15 cellular contexts compared by ENCODE assay signal in the genomic region with DNA sequence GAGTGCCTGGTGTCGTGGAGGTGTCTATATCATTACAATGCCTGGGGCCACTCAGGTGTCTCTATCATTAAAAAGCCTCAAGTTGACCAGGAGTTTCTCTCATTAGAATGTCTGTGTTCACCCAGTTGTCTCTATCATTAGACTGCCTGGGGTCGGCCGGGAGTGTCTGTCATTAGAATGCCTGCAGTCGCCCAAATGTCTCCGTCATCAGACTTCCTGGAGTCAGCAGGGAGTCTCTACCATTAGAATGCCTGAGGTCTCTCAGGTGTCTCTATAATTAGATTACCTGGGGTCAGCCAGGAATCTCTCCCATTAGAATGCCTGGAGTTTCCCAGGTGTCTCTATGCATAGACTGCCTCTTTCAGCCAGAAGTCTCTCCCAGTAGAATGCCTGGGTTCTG.
A peak's percentile ranks its signal among the peaks of the same experiment; 100 is the strongest.
DNase-seq lines count a peak whose midpoint lies in the region; ATAC-seq, FAIRE-seq and TF ChIP-seq lines count a peak whose summit lies in the region.
"Had no signal": no experiment of that assay in that cellular context is flagged by ENCODE, and none has a peak within 500 bp of the region (broad histone marks: within the 10 kb centered on the region; RNA-seq: fewer than 3 reads in every experiment).

No MANE protein-coding gene starts in this region.

- H3K27ac Mint-ChIP-seq in activated naive CD8-positive, alpha-beta T cell treated with anti-CD3 and anti-CD28 coated beads, Interleukin-2, amount 50 U/mL, for 24 hours: no peak overlapping the region
- H3K27ac Mint-ChIP-seq: B cell; CD8-positive, alpha-beta T cell had no signal

- H3K27ac ChIP-seq in coronary artery (no peak overlapping the region), lung (ENCODE audit: low read depth in 1 of 2, low read length in 1 of 2) (no peak overlapping the region), aorta (ENCODE audit: low read depth in 1 of 2, low read length in 2 of 2) (no peak overlapping the region)
- H3K27ac ChIP-seq: BLaER1 treated with 17β-estradiol and CSF1 and Interleukin-3, amounts not matched to agents 10 nM and 100 nM; GM23248 had no signal

- DNase-seq in G401 (ENCODE audit: low spot score) (peak; percentile 33), coronary artery (ENCODE audit: low spot score) (peak; percentile 22), lung (ENCODE audit: low spot score) (peak; percentile 15), urothelium cell line (ENCODE audit: low spot score) (no peak), aorta (no peak)
- no peak for DNase-seq in activated naive CD8-positive, alpha-beta T cell treated with anti-CD3 and anti-CD28 coated beads, Interleukin-2, amount 50 U/mL, for 24 hours
- DNase-seq: Calu3, DMS79 treated with DMSO at 0.1 percent for 48 hours, GM23248 had no signal

- no peak overlapping the region for H3K4me3 Mint-ChIP-seq in activated naive CD8-positive, alpha-beta T cell treated with anti-CD3 and anti-CD28 coated beads, Interleukin-2, amount 50 U/mL, for 24 hours
- H3K4me3 Mint-ChIP-seq: B cell; CD8-positive, alpha-beta T cell had no signal

- peaks cover 45% of the 10 kb centered on the region for H3K9me3 Mint-ChIP-seq in activated naive CD8-positive, alpha-beta T cell treated with anti-CD3 and anti-CD28 coated beads, Interleukin-2, amount 50 U/mL, for 24 hours

- intact Hi-C loops in aorta (cut with DNase I): no loop called here

- TF ChIP-seq CTCF in coronary artery (IDR thresholded peaks at IDR 0.05): no peak
- no peak for TF ChIP-seq CTCF in lung (IDR thresholded peaks at IDR 0.05; ENCODE audit: control extremely low read depth, extremely low read depth)

- FAIRE-seq in urothelium cell line (lab: Jason Lieb, UNC): peak; percentile 9
- FAIRE-seq: GM12878, GM19239 had no signal

- H3K4me3 ChIP-seq in coronary artery (no peak overlapping the region), lung (no peak overlapping the region), aorta (ENCODE audit: low read length in 2 of 2) (no peak overlapping the region)
- H3K4me3 ChIP-seq: BLaER1 treated with 17β-estradiol and CSF1 and Interleukin-3, amounts not matched to agents 10 nM and 100 nM; GM12878; GM23248; HAP-1 had no signal

- H3K27me3 Mint-ChIP-seq in activated naive CD8-positive, alpha-beta T cell treated with anti-CD3 and anti-CD28 coated beads, Interleukin-2, amount 50 U/mL, for 24 hours: no peaks in the 10 kb centered on the region
- H3K27me3 Mint-ChIP-seq: B cell had no signal

- H3K9me3 ChIP-seq in lung (ENCODE audit: control insufficient read depth in 2 of 2, insufficient read depth in 1 of 2, low read length in 1 of 2) (peaks cover 3 to 15% of the 10 kb centered on the region in 2 donors), aorta (ENCODE audit: control insufficient read depth, low read length) (peaks cover 26% of the 10 kb centered on the region)
- H3K9me3 ChIP-seq: HAP-1 had no signal

- H3K27me3 ChIP-seq in lung (ENCODE audit: control insufficient read depth, insufficient read depth): no peaks in the 10 kb centered on the region
- no peaks in the 10 kb centered on the region for H3K27me3 ChIP-seq in aorta (ENCODE audit: control insufficient read depth in 1 of 2, insufficient read depth in 2 of 2, low read length in 1 of 2)
- H3K27me3 ChIP-seq: BLaER1 treated with 17β-estradiol and CSF1 and Interleukin-3, amounts not matched to agents 10 nM and 100 nM had no signal

- ATAC-seq in lung (ENCODE audit: insufficient read depth, low FRiP score) (no peak), aorta (ENCODE audit: low FRiP score) (no peak)
- ATAC-seq in activated naive CD8-positive, alpha-beta T cell treated with anti-CD3 and anti-CD28 coated beads, Interleukin-2, amount 50 U/mL, for 24 hours: no peak
- ATAC-seq: CD8-positive, alpha-beta T cell; GM12878 had no signal

- H3K36me3 ChIP-seq in lung (ENCODE audit: control insufficient read depth in 2 of 2, insufficient read depth in 2 of 2, low read length in 2 of 2): peaks cover 0 to 2% of the 10 kb centered on the region in 2 donors
- H3K36me3 ChIP-seq in aorta (ENCODE audit: control insufficient read depth in 1 of 2, insufficient read depth in 2 of 2, low read length in 1 of 2): peaks cover 11 to 67% of the 10 kb centered on the region in 2 donors
- H3K36me3 ChIP-seq: HAP-1 had no signal

- H3K4me1 ChIP-seq in lung (ENCODE audit: control insufficient read depth in 2 of 2, insufficient read depth in 2 of 2, low read length in 2 of 2): peaks cover 0 to 8% of the 10 kb centered on the region in 2 donors
- H3K4me1 ChIP-seq in aorta (ENCODE audit: control insufficient read depth in 1 of 2, insufficient read depth in 2 of 2, low read length in 2 of 2): no peaks in the 10 kb centered on the region
- H3K4me1 ChIP-seq: BLaER1 treated with 17β-estradiol and CSF1 and Interleukin-3, amounts not matched to agents 10 nM and 100 nM; HAP-1 had no signal

- 95 to 97% methylated on average over 5 of the region's 5 CpGs for WGBS in lung, 2 donors
- WGBS in aorta, 2 donors: 93 to 97% methylated on average over 5 of the region's 5 CpGs

- in situ Hi-C loops in G401 (cut with HindIII; ENCODE audit: low sequenced_read_pairs): no loop called here

- H3K4me1 Mint-ChIP-seq in activated naive CD8-positive, alpha-beta T cell treated with anti-CD3 and anti-CD28 coated beads, Interleukin-2, amount 50 U/mL, for 24 hours: no peaks in the 10 kb centered on the region
- H3K4me1 Mint-ChIP-seq: B cell had no signal

- H3K36me3 Mint-ChIP-seq in activated naive CD8-positive, alpha-beta T cell treated with anti-CD3 and anti-CD28 coated beads, Interleukin-2, amount 50 U/mL, for 24 hours (ENCODE audit: low read depth): peaks cover 72% of the 10 kb centered on the region

Comparison
In these comparisons a context has a peak if more than half of its experiments do, and no peak if none do; other contexts are left out.
1. DNase-seq: peak in G401 (single experiment), coronary artery (single experiment) and lung (single experiment); none in urothelium cell line (single experiment), aorta (0 of 2) and activated naive CD8-positive, alpha-beta T cell treated with anti-CD3 and anti-CD28 coated beads, Interleukin-2, amount 50 U/mL, for 24 hours (single experiment).